Comparison of ENCODE assay signal across 1 cellular context in genomic region chr16:88442811-88443576, GRCh38.
TF ChIP-seq lines count a peak whose summit lies in the region.

No MANE protein-coding gene starts in this region.

TF ChIP-seq in SK-N-SH treated with all-trans-retinoic acid at 6 μM for 48 hours, 23 proteins besides CTCF, POLR2A, EP300 and RAD21 (continued from another document):
- TF ChIP-seq CSRNP3 (CRISPR knock-in tag; IDR thresholded peaks at IDR 0.05): no peak
- no peak for TF ChIP-seq ESRRG (CRISPR knock-in tag; IDR thresholded peaks at IDR 0.05)
- no peak for TF ChIP-seq TCF4 (CRISPR knock-in tag; IDR thresholded peaks at IDR 0.05; ENCODE audit: borderline replicate concordance)
